ENCODE assay signal across 9 cellular contexts in the genomic region with DNA sequence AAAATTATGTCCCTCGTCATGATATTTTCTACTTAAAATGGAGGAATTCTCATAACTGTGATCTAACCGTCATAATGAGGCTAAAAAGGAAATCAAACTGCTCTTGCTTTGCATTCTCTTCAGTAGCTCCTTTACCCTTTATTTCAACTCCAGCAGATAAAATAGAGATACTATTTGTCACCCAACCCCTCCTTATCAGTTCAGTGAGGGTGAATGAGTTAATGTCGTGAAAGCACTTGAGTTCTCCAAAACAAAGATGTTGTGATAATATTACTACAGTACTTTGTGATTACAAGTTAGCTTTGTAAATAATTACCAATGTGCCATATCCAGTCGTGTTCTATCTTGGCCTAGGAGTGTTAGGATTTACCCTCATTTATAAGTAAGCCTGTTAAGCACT.
DNase-seq lines count a peak whose midpoint lies in the region; ATAC-seq and TF ChIP-seq lines count a peak whose summit lies in the region.
"Had no signal": no experiment of that assay in that cellular context is flagged by ENCODE, and none has a peak within 500 bp of the region (broad histone marks: within the 10 kb centered on the region; RNA-seq: fewer than 3 reads in every experiment).

No MANE protein-coding gene starts in this region.

- H3K27ac ChIP-seq in breast epithelium, result no peak overlapping the region

- H3K9me3 ChIP-seq in breast epithelium, result no peaks in the 10 kb centered on the region

- H3K36me3 Mint-ChIP-seq in MCF 10A (ENCODE audit: insufficient read depth, unreplicated experiment) (no peaks in the 10 kb centered on the region), T-cell (peaks cover 3% of the 10 kb centered on the region)
- H3K36me3 Mint-ChIP-seq in stimulated activated naive B cell treated with anti-CD40 and anti-IgM and Interleukin-4, amounts not matched to agents 10 μg/mL and 1 μg/mL and 100 μg/mL, for 72 hours, result peaks cover 9 to 15% of the 10 kb centered on the region in 2 donors

- H3K36me3 ChIP-seq in breast epithelium, result no peaks in the 10 kb centered on the region

- H3K4me3 Mint-ChIP-seq in MCF 10A (ENCODE audit: unreplicated experiment) (peak overlapping the region; percentile 93), T-cell (peak overlapping the region; percentile 79 to 97 (median 84))
- H3K4me3 Mint-ChIP-seq in stimulated activated naive B cell treated with anti-CD40 and anti-IgM and Interleukin-4, amounts not matched to agents 10 μg/mL and 1 μg/mL and 100 μg/mL, for 72 hours, result peak overlapping the region; percentile 83 to 99

- no peaks in the 10 kb centered on the region for H3K27me3 ChIP-seq in breast epithelium

- intact Hi-C loops in MCF 10A (cut with micrococcal nuclease) (no loop called here), breast epithelium (cut with DNase I; ENCODE audit: low total_unique reads) (no loop called here)

- H3K4me3 ChIP-seq in breast epithelium, result no peak overlapping the region

- H3K4me1 ChIP-seq in breast epithelium, result no peaks in the 10 kb centered on the region

- no peak for ATAC-seq in T-cell (replicated peaks in 1 of 4)
- no peak for ATAC-seq in stimulated activated naive B cell treated with anti-CD40 and anti-IgM and Interleukin-4, amounts not matched to agents 10 μg/mL and 1 μg/mL and 100 μg/mL, for 72 hours (replicated peaks)

- H3K4me1 Mint-ChIP-seq in MCF 10A (ENCODE audit: insufficient read depth, unreplicated experiment) (peaks cover 13% of the 10 kb centered on the region), T-cell (peaks cover 25 to 33% (median 32%) of the 10 kb centered on the region in 3 donors)
- peaks cover 7 to 27% of the 10 kb centered on the region in 2 donors for H3K4me1 Mint-ChIP-seq in stimulated activated naive B cell treated with anti-CD40 and anti-IgM and Interleukin-4, amounts not matched to agents 10 μg/mL and 1 μg/mL and 100 μg/mL, for 72 hours

- no peak overlapping the region for H3K27ac Mint-ChIP-seq in MCF 10A (ENCODE audit: low read depth, unreplicated experiment)
- peak overlapping the region; percentile 32 to 37 for H3K27ac Mint-ChIP-seq in T-cell
- H3K27ac Mint-ChIP-seq in stimulated activated naive B cell treated with anti-CD40 and anti-IgM and Interleukin-4, amounts not matched to agents 10 μg/mL and 1 μg/mL and 100 μg/mL, for 72 hours, result peak overlapping the region; percentile 88

- TF ChIP-seq POLR2A in breast epithelium (IDR thresholded peaks at IDR 0.05) (no peak), erythroblast (IDR thresholded peaks at IDR 0.05; ENCODE audit: low read length) (no peak)

- H3K27me3 Mint-ChIP-seq in MCF 10A (ENCODE audit: insufficient read depth, unreplicated experiment) (no peaks in the 10 kb centered on the region), T-cell (peaks cover 0 to 2% of the 10 kb centered on the region in 2 donors)
- no peaks in the 10 kb centered on the region for H3K27me3 Mint-ChIP-seq in stimulated activated naive B cell treated with anti-CD40 and anti-IgM and Interleukin-4, amounts not matched to agents 10 μg/mL and 1 μg/mL and 100 μg/mL, for 72 hours

- CTCF ChIA-PET in MCF 10A (lab: Yijun Ruan, JAX) (interaction anchor here (0.7 to 1.2 kb wide), 5 partner anchors 37 to 1015 kb away, joined by 3 to 6 read pairs (median 4); no protein-coding TSS in a partner anchor), T-cell (lab: Charles Lee) (no interaction called here)

- DNase-seq in MCF 10A (ENCODE audit: unreplicated experiment), result no peak
- DNase-seq in breast epithelium (ENCODE audit: low spot score in 2 of 2), result no peak
- no peak for DNase-seq in T-cell
- peak; percentile 45 to 64 for DNase-seq in erythroblast (lab: John Stamatoyannopoulos, UW)
- DNase-seq in stimulated activated naive B cell treated with anti-CD40 and anti-IgM and Interleukin-4, amounts not matched to agents 10 μg/mL and 1 μg/mL and 100 μg/mL, for 72 hours, result no peak
- no peak for DNase-seq in KG1 (lab: John Stamatoyannopoulos, UW)
- DNase-seq in NCI-H1092 treated with DMSO at 0.1 percent for 48 hours (lab: John Stamatoyannopoulos, UW), result no peak
- DNase-seq in stimulated activated naive CD4-positive, alpha-beta T cell treated with Interleukin-2 at 50 U/mL for 16 hours (lab: John Stamatoyannopoulos, UW), result no peak
- DNase-seq: NCI-H187 treated with DMSO at 0.1 percent for 48 hours had no signal

- no peak for TF ChIP-seq CTCF in MCF 10A (IDR thresholded peaks at IDR 0.05; ENCODE audit: unreplicated experiment)
- no peak for TF ChIP-seq CTCF in breast epithelium (IDR thresholded peaks at IDR 0.05)

- H3K9me3 Mint-ChIP-seq in MCF 10A (ENCODE audit: unreplicated experiment) (peaks cover 8% of the 10 kb centered on the region), T-cell (no peaks in the 10 kb centered on the region)
- H3K9me3 Mint-ChIP-seq in stimulated activated naive B cell treated with anti-CD40 and anti-IgM and Interleukin-4, amounts not matched to agents 10 μg/mL and 1 μg/mL and 100 μg/mL, for 72 hours, result peaks cover 2 to 4% of the 10 kb centered on the region in 2 donors

- POLR2A ChIA-PET in MCF 10A (lab: Yijun Ruan, JAX), result interaction anchor here (0.8 to 2.3 kb wide), 11 partner anchors 12 to 404 kb away, joined by 3 to 12 read pairs (median 5); partner anchors contain the start of gene OXNAD1
- POLR2A ChIA-PET in T-cell (lab: Charles Lee), result no interaction called here

- no TSS peak for BruUV-seq in MCF 10A (replicated peaks; lab: Mats Ljungman, UMichigan)

Comparison
In these comparisons a context has a peak if more than half of its experiments do, and no peak if none do; other contexts are left out.
1. DNase-seq: peak in erythroblast (2 of 2); none in MCF 10A (single experiment), breast epithelium (0 of 2), T-cell (0 of 34), stimulated activated naive B cell treated with anti-CD40 and anti-IgM and Interleukin-4, amounts not matched to agents 10 μg/mL and 1 μg/mL and 100 μg/mL, for 72 hours (single experiment), KG1 (single experiment), NCI-H1092 treated with DMSO at 0.1 percent for 48 hours (single experiment) and stimulated activated naive CD4-positive, alpha-beta T cell treated with Interleukin-2 at 50 U/mL for 16 hours (single experiment).
2. Peak in every context shown above with its lines, with median percentiles within 50 percentile points of each other: H3K4me3 Mint-ChIP-seq.